9 cellular contexts compared by ENCODE assay signal in genomic region chr6:36914227-36914794, GRCh38. TPM values are rescaled to one million over a fixed set of nuclear protein-coding genes. Genes with fewer than 3 reads are reported as not detected.
DNase-seq lines count a peak whose midpoint lies in the region; ATAC-seq and TF ChIP-seq lines count a peak whose summit lies in the region.
"Had no signal": no experiment of that assay in that cellular context is flagged by ENCODE, and none has a peak within 500 bp of the region (broad histone marks: within the 10 kb centered on the region; RNA-seq: fewer than 3 reads in every experiment).

No MANE protein-coding gene starts in this region.

- ATAC-seq in GM21576 (IDR thresholded peaks at IDR 0.05; ENCODE audit: unreplicated experiment): no peak

- peaks cover 24% of the 10 kb centered on the region for H3K4me1 ChIP-seq in thymus (ENCODE audit: control insufficient read depth, insufficient read depth, low read length)

- peak overlapping the region; percentile 42 for H3K27ac ChIP-seq in thymus (ENCODE audit: low read depth)

- H3K27ac Mint-ChIP-seq in activated naive CD4-positive, alpha-beta T cell treated with anti-CD3 and anti-CD28 coated beads for 36 hours: no peak overlapping the region
- peak overlapping the region; percentile 90 for H3K27ac Mint-ChIP-seq in activated CD4-positive, alpha-beta T cell treated with anti-CD3 and anti-CD28 coated beads, Interleukin-2, amount 10 ng/mL, durations not matched to agents 7 days and 5 days

- CTCF ChIA-PET in activated naive CD4-positive, alpha-beta T cell treated with anti-CD3 and anti-CD28 coated beads for 36 hours (lab: Charles Lee): interaction anchor here (0.9 to 3.9 kb wide), 4 partner anchors 29 to 289 kb away, joined by 4 to 18 read pairs (median 6); partner anchors contain the start of gene C6orf89
- CTCF ChIA-PET in activated CD4-positive, alpha-beta T cell treated with anti-CD3 and anti-CD28 coated beads, Interleukin-2, amount 10 ng/mL, durations not matched to agents 7 days and 5 days (lab: Charles Lee): interaction anchor here (0.5 to 2.0 kb wide), 17 partner anchors 9 to 344 kb away, joined by 3 to 8 read pairs (median 3); partner anchors contain the start of gene C6orf89

- H3K9me3 Mint-ChIP-seq in activated naive CD4-positive, alpha-beta T cell treated with anti-CD3 and anti-CD28 coated beads for 36 hours: no peaks in the 10 kb centered on the region
- no peaks in the 10 kb centered on the region for H3K9me3 Mint-ChIP-seq in activated CD4-positive, alpha-beta T cell treated with anti-CD3 and anti-CD28 coated beads, Interleukin-2, amount 10 ng/mL, durations not matched to agents 7 days and 5 days

- no peaks in the 10 kb centered on the region for H3K27me3 ChIP-seq in thymus (ENCODE audit: control insufficient read depth, insufficient read depth)

- no peaks in the 10 kb centered on the region for H3K9me3 ChIP-seq in thymus (ENCODE audit: control insufficient read depth)

- WGBS in thymus: 92% methylated on average over 10 of the region's 10 CpGs

- peaks cover 20% of the 10 kb centered on the region for H3K36me3 Mint-ChIP-seq in activated naive CD4-positive, alpha-beta T cell treated with anti-CD3 and anti-CD28 coated beads for 36 hours (ENCODE audit: low read depth)
- peaks cover 53% of the 10 kb centered on the region for H3K36me3 Mint-ChIP-seq in activated CD4-positive, alpha-beta T cell treated with anti-CD3 and anti-CD28 coated beads, Interleukin-2, amount 10 ng/mL, durations not matched to agents 7 days and 5 days (ENCODE audit: low read depth)

- intact Hi-C loops in activated naive CD4-positive, alpha-beta T cell treated with anti-CD3 and anti-CD28 coated beads for 36 hours (cut with micrococcal nuclease): loop anchor here (5.0 kb wide), 2 partner anchors 48 to 258 kb away; partner anchors contain the start of gene PIM1

- H3K4me3 ChIP-seq in fibroblast of the aortic adventitia (ENCODE audit: low read depth, low read length): no peak overlapping the region
- H3K4me3 ChIP-seq in thymus (ENCODE audit: low read length): no peak overlapping the region
- H3K4me3 ChIP-seq: skin epidermis had no signal

- POLR2A ChIA-PET in activated CD4-positive, alpha-beta T cell treated with anti-CD3 and anti-CD28 coated beads, Interleukin-2, amount 10 ng/mL, durations not matched to agents 7 days and 5 days (lab: Charles Lee): interaction anchor here (0.6 kb wide), 2 partner anchors 36 to 76 kb away, joined by 3 to 4 read pairs; no protein-coding TSS in a partner anchor

- H3K36me3 ChIP-seq in thymus (ENCODE audit: control insufficient read depth, insufficient read depth): peaks cover 38% of the 10 kb centered on the region

- H3K4me1 Mint-ChIP-seq in activated naive CD4-positive, alpha-beta T cell treated with anti-CD3 and anti-CD28 coated beads for 36 hours (ENCODE audit: low read depth): peaks cover 40% of the 10 kb centered on the region
- H3K4me1 Mint-ChIP-seq in activated CD4-positive, alpha-beta T cell treated with anti-CD3 and anti-CD28 coated beads, Interleukin-2, amount 10 ng/mL, durations not matched to agents 7 days and 5 days: peaks cover 60% of the 10 kb centered on the region

- peak; percentile 52 for DNase-seq in activated naive CD4-positive, alpha-beta T cell treated with anti-CD3 and anti-CD28 coated beads for 36 hours
- DNase-seq in activated naive CD4-positive, alpha-beta T cell treated with anti-CD3 and anti-CD28 coated beads, Interleukin-2, amount 50 U/mL, for 16 hours: no peak
- peak; percentile 44 for DNase-seq in activated CD4-positive, alpha-beta T cell treated with anti-CD3 and anti-CD28 coated beads, Interleukin-2, amount 10 ng/mL, durations not matched to agents 7 days and 5 days
- DNase-seq in fibroblast of the aortic adventitia (ENCODE audit: low read depth) (peak; percentile 37), NCI-H748 (lab: John Stamatoyannopoulos, UW; ENCODE audit: unreplicated experiment) (no peak), medulla oblongata (ENCODE audit: extremely low spot score) (no peak)

- H3K27me3 Mint-ChIP-seq in activated naive CD4-positive, alpha-beta T cell treated with anti-CD3 and anti-CD28 coated beads for 36 hours (ENCODE audit: low read depth): no peaks in the 10 kb centered on the region
- no peaks in the 10 kb centered on the region for H3K27me3 Mint-ChIP-seq in activated CD4-positive, alpha-beta T cell treated with anti-CD3 and anti-CD28 coated beads, Interleukin-2, amount 10 ng/mL, durations not matched to agents 7 days and 5 days

- no peak overlapping the region for H3K4me3 Mint-ChIP-seq in activated naive CD4-positive, alpha-beta T cell treated with anti-CD3 and anti-CD28 coated beads for 36 hours
- H3K4me3 Mint-ChIP-seq in activated CD4-positive, alpha-beta T cell treated with anti-CD3 and anti-CD28 coated beads, Interleukin-2, amount 10 ng/mL, durations not matched to agents 7 days and 5 days: peak overlapping the region; percentile 6

- peak; percentile 38 for TF ChIP-seq CTCF in fibroblast of the aortic adventitia (IDR thresholded peaks at IDR 0.05; ENCODE audit: insufficient read depth, low read length)

RNA-seq across cellular contexts. Expression of gene C6orf89, which starts 28.6 kb away (rescaled TPM):
- 10 to 100 TPM; 24.2 to 24.5 TPM for total RNA-seq in activated naive CD4-positive, alpha-beta T cell treated with anti-CD3 and anti-CD28 coated beads for 36 hours
- 10 to 100 TPM; 47.5 to 58.1 TPM for total RNA-seq in activated CD4-positive, alpha-beta T cell treated with anti-CD3 and anti-CD28 coated beads, Interleukin-2, amount 10 ng/mL, durations not matched to agents 7 days and 5 days
- 23.8 and 58.2 TPM in 2 replicates for total RNA-seq in fibroblast of the aortic adventitia (ENCODE audit: low replicate concordance)
- 19.5 TPM for polyA plus RNA-seq in thymus

RNA-seq across cellular contexts. Expression of gene PPIL1, which starts 39.7 kb away (rescaled TPM):
- total RNA-seq in activated naive CD4-positive, alpha-beta T cell treated with anti-CD3 and anti-CD28 coated beads for 36 hours: 10 to 100 TPM; 42.8 to 44.0 TPM
- 10 to 100 TPM; 27.0 to 29.3 TPM for total RNA-seq in activated CD4-positive, alpha-beta T cell treated with anti-CD3 and anti-CD28 coated beads, Interleukin-2, amount 10 ng/mL, durations not matched to agents 7 days and 5 days
- 11.4 and 36.9 TPM in 2 replicates for total RNA-seq in fibroblast of the aortic adventitia (ENCODE audit: low replicate concordance)
- 22.5 TPM for polyA plus RNA-seq in thymus

RNA-seq across cellular contexts. Expression of gene PI16, which starts 40.2 kb away (rescaled TPM):
- under 1 TPM; 0.24 to 0.27 TPM for total RNA-seq in activated naive CD4-positive, alpha-beta T cell treated with anti-CD3 and anti-CD28 coated beads for 36 hours
- total RNA-seq in activated CD4-positive, alpha-beta T cell treated with anti-CD3 and anti-CD28 coated beads, Interleukin-2, amount 10 ng/mL, durations not matched to agents 7 days and 5 days: 10 to 100 TPM; 13.5 to 15.1 TPM
- total RNA-seq in fibroblast of the aortic adventitia (ENCODE audit: low replicate concordance): 1.5 and 6.3 TPM in 2 replicates
- 2.2 TPM for polyA plus RNA-seq in thymus

Comparison
In these comparisons a context has a peak if more than half of its experiments do, and no peak if none do; other contexts are left out.
1. DNase-seq: peak in activated naive CD4-positive, alpha-beta T cell treated with anti-CD3 and anti-CD28 coated beads for 36 hours (single experiment), activated CD4-positive, alpha-beta T cell treated with anti-CD3 and anti-CD28 coated beads, Interleukin-2, amount 10 ng/mL, durations not matched to agents 7 days and 5 days (single experiment) and fibroblast of the aortic adventitia (single experiment); none in activated naive CD4-positive, alpha-beta T cell treated with anti-CD3 and anti-CD28 coated beads, Interleukin-2, amount 50 U/mL, for 16 hours (single experiment), NCI-H748 (single experiment) and medulla oblongata (single experiment).